Comparison of ENCODE assay signal across 20 cellular contexts in genomic region chr1:178188306-178188705, GRCh38.
DNase-seq lines count a peak whose midpoint lies in the region; ATAC-seq and TF ChIP-seq lines count a peak whose summit lies in the region.
"Had no signal": no experiment of that assay in that cellular context is flagged by ENCODE, and none has a peak within 500 bp of the region (broad histone marks: within the 10 kb centered on the region; RNA-seq: fewer than 3 reads in every experiment).

No MANE protein-coding gene starts in this region.

- peaks cover 11% of the 10 kb centered on the region for H3K9me3 Mint-ChIP-seq in chondrocyte (ENCODE audit: low read depth)
- H3K9me3 Mint-ChIP-seq: HFFc6 had no signal

- H3K27me3 Mint-ChIP-seq in chondrocyte (ENCODE audit: low read depth): no peaks in the 10 kb centered on the region
- H3K27me3 Mint-ChIP-seq: CD4-positive, CD25-positive, alpha-beta regulatory T cell had no signal

- intact Hi-C loops in left ventricle myocardium inferior (cut with micrococcal nuclease): no loop called here
- intact Hi-C loops in Right ventricle myocardium inferior (cut with DNase I): loop anchor here (10.0 kb wide), 1 partner anchor 224 kb away; no protein-coding TSS in a partner anchor

- H3K4me3 ChIP-seq in left ventricle myocardium inferior: peak overlapping the region; percentile 22
- H3K4me3 ChIP-seq in fibroblast of the aortic adventitia (ENCODE audit: low read depth, low read length): peak overlapping the region; percentile 20
- H3K4me3 ChIP-seq: SJSA1 had no signal

- ATAC-seq in Right ventricle myocardium inferior (no peak), GM21717 (IDR thresholded peaks at IDR 0.05; ENCODE audit: unreplicated experiment) (no peak), left lobe of liver (no peak)

- no peaks in the 10 kb centered on the region for H3K27me3 ChIP-seq in left ventricle myocardium inferior (ENCODE audit: low read depth)
- H3K27me3 ChIP-seq: SJSA1 had no signal

- no peak for DNase-seq in left ventricle myocardium inferior
- no peak for DNase-seq in Right ventricle myocardium inferior (ENCODE audit: missing footprints)
- DNase-seq in chondrocyte (ENCODE audit: low spot score): no peak
- no peak for DNase-seq in fibroblast of the aortic adventitia (ENCODE audit: low read depth)
- DNase-seq in left lobe of liver (ENCODE audit: low spot score): no peak
- DNase-seq in COLO668 (lab: John Stamatoyannopoulos, UW; ENCODE audit: unreplicated experiment): no peak
- DNase-seq in DMS53 treated with DMSO at 0.1 percent for 48 hours (lab: John Stamatoyannopoulos, UW; ENCODE audit: unreplicated experiment): no peak
- DNase-seq: Caco-2; CD4-positive, CD25-positive, alpha-beta regulatory T cell; H7; HFFc6; IMR-90; NCI-H1417 treated with DMSO at 0.1 percent for 48 hours; NCI-H187 treated with DMSO at 0.1 percent for 48 hours; NCI-H226; NCI-H524; NCI-H82 had no signal

- no peaks in the 10 kb centered on the region for H3K36me3 ChIP-seq in left ventricle myocardium inferior

- H3K4me1 ChIP-seq in left ventricle myocardium inferior: peaks cover 53% of the 10 kb centered on the region

- TF ChIP-seq CTCF in left ventricle myocardium inferior (IDR thresholded peaks at IDR 0.05; ENCODE audit: borderline replicate concordance) (no peak), chondrocyte (IDR thresholded peaks at IDR 0.05) (no peak), fibroblast of the aortic adventitia (IDR thresholded peaks at IDR 0.05; ENCODE audit: insufficient read depth, low read length) (no peak)

- peak overlapping the region; percentile 82 for H3K27ac Mint-ChIP-seq in chondrocyte (ENCODE audit: unreplicated experiment)
- H3K27ac Mint-ChIP-seq: CD4-positive, CD25-positive, alpha-beta regulatory T cell; HFFc6 had no signal

- peak overlapping the region; percentile 37 for H3K27ac ChIP-seq in left ventricle myocardium inferior (replicated peaks)
- H3K27ac ChIP-seq: 22Rv1, SJSA1 had no signal

- H3K9me3 ChIP-seq in left ventricle myocardium inferior (replicated peaks): no peaks in the 10 kb centered on the region
- H3K9me3 ChIP-seq: Caco-2, SJSA1 had no signal

- peaks cover 72% of the 10 kb centered on the region for H3K4me1 Mint-ChIP-seq in chondrocyte (ENCODE audit: low read depth)
- H3K4me1 Mint-ChIP-seq: CD4-positive, CD25-positive, alpha-beta regulatory T cell had no signal

- H3K36me3 Mint-ChIP-seq in chondrocyte (ENCODE audit: low read depth): peaks cover 5% of the 10 kb centered on the region
- H3K36me3 Mint-ChIP-seq: CD4-positive, CD25-positive, alpha-beta regulatory T cell had no signal

- H3K4me3 Mint-ChIP-seq in chondrocyte (ENCODE audit: unreplicated experiment): peak overlapping the region; percentile 47
- H3K4me3 Mint-ChIP-seq: CD4-positive, CD25-positive, alpha-beta regulatory T cell; HFFc6 had no signal
